In the genomic region with DNA sequence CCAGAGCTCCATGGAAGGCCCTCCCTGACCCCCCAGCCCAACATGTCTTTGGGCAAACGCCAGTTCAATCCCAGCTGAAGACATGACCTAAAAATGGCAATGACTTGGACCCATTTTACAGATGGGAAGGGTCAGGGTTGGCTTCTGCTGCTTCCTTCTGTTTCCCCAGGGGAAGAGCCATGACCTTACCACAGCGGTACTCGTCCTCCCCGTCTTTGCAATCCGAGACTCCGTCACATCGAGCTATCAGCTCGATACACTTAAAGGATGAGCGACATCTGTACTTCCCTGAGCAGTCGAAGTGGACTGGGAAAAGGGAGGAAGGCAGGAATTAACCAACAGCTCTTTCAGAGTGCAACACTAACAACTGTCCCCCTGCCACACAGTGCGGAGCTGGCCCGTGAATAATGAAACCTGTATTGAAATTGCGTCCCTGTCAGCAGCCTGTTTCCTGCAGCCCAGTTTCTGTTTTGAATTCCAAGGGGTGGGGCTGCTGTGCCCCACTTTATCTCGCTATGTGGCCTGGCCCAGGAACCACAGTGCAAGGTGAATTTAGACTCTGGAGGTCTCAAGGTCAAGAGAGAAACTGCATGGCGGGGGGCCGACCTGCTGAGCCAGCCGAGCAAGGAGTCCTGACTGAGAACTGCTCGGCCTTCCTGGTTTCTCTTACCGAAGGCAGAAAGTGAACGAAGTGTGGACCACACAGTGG, we compare ENCODE assay signal across 13 cellular contexts. TPM values are rescaled to one million over a fixed set of nuclear protein-coding genes. Genes with fewer than 3 reads are reported as not detected.
DNase-seq lines count a peak whose midpoint lies in the region; ATAC-seq and TF ChIP-seq lines count a peak whose summit lies in the region.
"Had no signal": no experiment of that assay in that cellular context is flagged by ENCODE, and none has a peak within 500 bp of the region (broad histone marks: within the 10 kb centered on the region; RNA-seq: fewer than 3 reads in every experiment).

No MANE protein-coding gene starts in this region.

- ATAC-seq in DND-41 (ENCODE audit: insufficient read depth, low read depth) (peak; percentile 42; the same call in 2 of the 3 replicates), HG02938 (IDR thresholded peaks at IDR 0.05; ENCODE audit: unreplicated experiment) (no peak), GM18861 (IDR thresholded peaks at IDR 0.05; ENCODE audit: unreplicated experiment) (no peak)
- ATAC-seq in CD4-positive, alpha-beta T cell (ENCODE audit: poor library complexity) = no peak
- ATAC-seq: stimulated activated naive CD8-positive, alpha-beta T cell treated with anti-CD3 and anti-CD28 coated beads, Interleukin-15, Interleukin-2, amounts not matched to agents 100 U/mL and 50 U/mL, for 24 hours had no signal

- H3K9me3 ChIP-seq in DND-41 (ENCODE audit: insufficient read depth, low read length, severe bottlenecking) (no peaks in the 10 kb centered on the region), HUES48 (ENCODE audit: control insufficient read depth, insufficient read depth, low read length) (no peaks in the 10 kb centered on the region), colonic mucosa (no peaks in the 10 kb centered on the region), neural progenitor cell (ENCODE audit: low read depth) (no peaks in the 10 kb centered on the region)
- no peaks in the 10 kb centered on the region for H3K9me3 ChIP-seq in CD4-positive, alpha-beta T cell (ENCODE audit: control insufficient read depth, low read length)
- H3K9me3 ChIP-seq: HAP-1 had no signal

- POLR2A ChIA-PET in CD4-positive, alpha-beta T cell (lab: Charles Lee) = interaction anchor here (0.8 to 0.9 kb wide), 2 partner anchors 15 to 36 kb away, joined by 3 read pairs; a partner anchor contains a TSS

- H4K20me1 ChIP-seq in DND-41 (ENCODE audit: insufficient read depth, low read length) (no peaks in the 10 kb centered on the region), neural progenitor cell (ENCODE audit: low read depth) (no peaks in the 10 kb centered on the region)

- H3K79me2 ChIP-seq in DND-41 (ENCODE audit: insufficient read depth, low read length) = no peaks in the 10 kb centered on the region
- no peaks in the 10 kb centered on the region for H3K79me2 ChIP-seq in neural progenitor cell (ENCODE audit: low read depth)

- CTCF ChIA-PET in CD4-positive, alpha-beta T cell (lab: Charles Lee) = interaction anchor here (1.1 kb wide), 1 partner anchor 13 kb away, joined by 3 read pairs; no protein-coding TSS in a partner anchor

- H3K4me3 ChIP-seq in DND-41 (ENCODE audit: low read depth in 1 of 2, low read length in 2 of 2) (no peak overlapping the region), HUES48 (ENCODE audit: low read depth, low read length) (no peak overlapping the region), colonic mucosa (no peak overlapping the region), neural progenitor cell (peak overlapping the region; percentile 19)
- H3K4me3 ChIP-seq: HAP-1 had no signal

- H3K4me1 Mint-ChIP-seq in neural progenitor cell = peaks cover 28% of the 10 kb centered on the region
- peaks cover 80% of the 10 kb centered on the region for H3K4me1 Mint-ChIP-seq in CD4-positive, alpha-beta T cell (ENCODE audit: low read depth)

- intact Hi-C loops in colonic mucosa (cut with DNase I) = no loop called here
- intact Hi-C loops in CD4-positive, alpha-beta T cell (cut with DNase I, micrococcal nuclease) = loop anchor here in 1 of 2 experiments (2.0 kb wide), 1 partner anchor 26 kb away; no protein-coding TSS in a partner anchor

- DNase-seq in DND-41 = no peak
- no peak for DNase-seq in colonic mucosa
- no peak for DNase-seq in neural progenitor cell (ENCODE audit: low spot score)
- DNase-seq in CD4-positive, alpha-beta T cell = no peak
- DNase-seq: activated naive CD4-positive, alpha-beta T cell treated with anti-CD3 and anti-CD28 coated beads, Interleukin-2, amount 10 ng/mL, durations not matched to agents 7 days and 5 days; NCI-H1417 treated with DMSO at 0.1 percent for 48 hours; OCI-M1; stimulated activated naive CD8-positive, alpha-beta T cell treated with anti-CD3 and anti-CD28 coated beads, Interleukin-15, Interleukin-2, amounts not matched to agents 100 U/mL and 50 U/mL, for 24 hours had no signal

- H3K9ac ChIP-seq in DND-41 (ENCODE audit: low read depth, low read length) (no peak overlapping the region), HUES48 (ENCODE audit: low read depth, low read length) (peak overlapping the region; percentile 37), colonic mucosa (ENCODE audit: low read depth in 2 of 2, low read length in 2 of 2) (peak overlapping the region in 1 of 2 donors; percentile 22), neural progenitor cell (no peak overlapping the region)

- H2AFZ ChIP-seq in DND-41 (ENCODE audit: low read depth, low read length) (no peak overlapping the region), neural progenitor cell (replicated peaks) (no peak overlapping the region)

- H3K27ac ChIP-seq in DND-41 (ENCODE audit: low read length) = no peak overlapping the region
- peak overlapping the region; percentile 21 for H3K27ac ChIP-seq in HUES48 (ENCODE audit: low read depth, low read length)
- peak overlapping the region; percentile 29 for H3K27ac ChIP-seq in colonic mucosa
- H3K27ac ChIP-seq in neural progenitor cell = no peak overlapping the region
- no peak overlapping the region for H3K27ac ChIP-seq in CD4-positive, alpha-beta T cell (ENCODE audit: low read depth, low read length)

- H3K36me3 Mint-ChIP-seq in neural progenitor cell = no peaks in the 10 kb centered on the region
- no peaks in the 10 kb centered on the region for H3K36me3 Mint-ChIP-seq in CD4-positive, alpha-beta T cell (ENCODE audit: low read depth)

- H3K27me3 Mint-ChIP-seq in neural progenitor cell (ENCODE audit: insufficient read depth, low read depth) = peaks cover 11% of the 10 kb centered on the region
- no peaks in the 10 kb centered on the region for H3K27me3 Mint-ChIP-seq in CD4-positive, alpha-beta T cell
- H3K27me3 Mint-ChIP-seq: activated naive CD4-positive, alpha-beta T cell treated with anti-CD3 and anti-CD28 coated beads, Interleukin-2, amount 10 ng/mL, durations not matched to agents 7 days and 5 days had no signal

- peaks cover 8% of the 10 kb centered on the region for H3F3A ChIP-seq in neural progenitor cell (ENCODE audit: low read depth)

- TF ChIP-seq CTCF in DND-41 (IDR thresholded peaks at IDR 0.05; ENCODE audit: borderline replicate concordance, extremely low read depth, low read length, poor library complexity, severe bottlenecking) (no peak), colonic mucosa (IDR thresholded peaks at IDR 0.05) (no peak), neural progenitor cell (IDR thresholded peaks at IDR 0.05) (no peak)
- TF ChIP-seq CTCF in CD4-positive, alpha-beta T cell (IDR thresholded peaks at IDR 0.05) = no peak

- peak overlapping the region; percentile 6 for H3K27ac Mint-ChIP-seq in neural progenitor cell
- H3K27ac Mint-ChIP-seq in CD4-positive, alpha-beta T cell = no peak overlapping the region
- H3K27ac Mint-ChIP-seq: activated naive CD4-positive, alpha-beta T cell treated with anti-CD3 and anti-CD28 coated beads, Interleukin-2, amount 10 ng/mL, durations not matched to agents 7 days and 5 days; dendritic cell treated with granulocyte-macrophage colony-stimulating factor and Interleukin-4, amounts not matched to agents 40 ng/mL and 50 ng/mL, for 4 days had no signal

- H3K4me1 ChIP-seq in DND-41 (ENCODE audit: insufficient read depth, low read length) (peaks cover 11% of the 10 kb centered on the region), HUES48 (ENCODE audit: control insufficient read depth, insufficient read depth, low read length) (peaks cover 16% of the 10 kb centered on the region), colonic mucosa (no peaks in the 10 kb centered on the region), neural progenitor cell (peaks cover 11% of the 10 kb centered on the region)
- H3K4me1 ChIP-seq: HAP-1 had no signal

- no peak overlapping the region for H3K4me3 Mint-ChIP-seq in neural progenitor cell
- no peak overlapping the region for H3K4me3 Mint-ChIP-seq in CD4-positive, alpha-beta T cell
- H3K4me3 Mint-ChIP-seq: activated naive CD4-positive, alpha-beta T cell treated with anti-CD3 and anti-CD28 coated beads, Interleukin-2, amount 10 ng/mL, durations not matched to agents 7 days and 5 days; dendritic cell treated with granulocyte-macrophage colony-stimulating factor and Interleukin-4, amounts not matched to agents 40 ng/mL and 50 ng/mL, for 4 days had no signal

- H3K4me2 ChIP-seq in DND-41 (ENCODE audit: insufficient read depth, low read length) (no peak overlapping the region), neural progenitor cell (peak overlapping the region; percentile 63)

- H3K9me3 Mint-ChIP-seq in neural progenitor cell = peaks cover 2% of the 10 kb centered on the region
- peaks cover 3% of the 10 kb centered on the region for H3K9me3 Mint-ChIP-seq in CD4-positive, alpha-beta T cell

- H3K36me3 ChIP-seq in DND-41 (ENCODE audit: insufficient read depth, low read length) = no peaks in the 10 kb centered on the region
- H3K36me3 ChIP-seq in HUES48 (ENCODE audit: control insufficient read depth, insufficient read depth, low read length) = no peaks in the 10 kb centered on the region
- no peaks in the 10 kb centered on the region for H3K36me3 ChIP-seq in colonic mucosa
- H3K36me3 ChIP-seq in neural progenitor cell = no peaks in the 10 kb centered on the region
- H3K36me3 ChIP-seq: HAP-1 had no signal

- H3K27me3 ChIP-seq in DND-41 (ENCODE audit: insufficient read depth, low read length, poor library complexity) (no peaks in the 10 kb centered on the region), HUES48 (ENCODE audit: control insufficient read depth, insufficient read depth, low read length) (no peaks in the 10 kb centered on the region), colonic mucosa (no peaks in the 10 kb centered on the region), neural progenitor cell (no peaks in the 10 kb centered on the region)
- no peaks in the 10 kb centered on the region for H3K27me3 ChIP-seq in CD4-positive, alpha-beta T cell (ENCODE audit: control insufficient read depth, insufficient read depth, low read length)

RNA-seq across cellular contexts. Expression of a gene that starts 7.0 kb away (rescaled TPM):
- total RNA-seq in colonic mucosa (1 to 10 TPM in 1 of 2 donors, under 1 TPM in 1; 0.82 to 1.2 TPM), neural progenitor cell (ENCODE audit: low replicate concordance) (not detected in 2 replicates)
- total RNA-seq in CD4-positive, alpha-beta T cell = 1 to 10 TPM; 1.5 TPM

RNA-seq across cellular contexts. Expression of a gene that starts 14.8 kb away (rescaled TPM):
- total RNA-seq in colonic mucosa = 1 to 10 TPM in 1 of 2 donors, under 1 TPM in 1; 0.93 to 1.5 TPM
- total RNA-seq in neural progenitor cell (ENCODE audit: low replicate concordance) = not detected in 2 replicates
- total RNA-seq in CD4-positive, alpha-beta T cell = 10 to 100 TPM; 59.7 to 60.8 TPM

RNA-seq across cellular contexts. Expression of a gene that starts 22.6 kb away (rescaled TPM):
- total RNA-seq in colonic mucosa (100 to 1,000 TPM; 233 to 916 TPM), neural progenitor cell (ENCODE audit: low replicate concordance) (not detected in 2 replicates)
- total RNA-seq in CD4-positive, alpha-beta T cell = not detected

RNA-seq across cellular contexts. Expression of a gene that starts 38.1 kb away (rescaled TPM):
- total RNA-seq in colonic mucosa (1 to 10 TPM; 2.3 to 2.5 TPM), neural progenitor cell (ENCODE audit: low replicate concordance) (not detected in 2 replicates)
- not detected for total RNA-seq in CD4-positive, alpha-beta T cell

Comparison
In these comparisons a context has a peak if more than half of its experiments do, and no peak if none do; other contexts are left out.
1. H3K27ac ChIP-seq: peak in HUES48 (single experiment) and colonic mucosa (single experiment); none in DND-41 (single experiment), neural progenitor cell (single experiment) and CD4-positive, alpha-beta T cell (single experiment).
2. RNA of a gene that starts 14.8 kb away (total RNA-seq): 59.7 to 60.8 TPM in CD4-positive, alpha-beta T cell; 0.93 to 1.5 TPM in colonic mucosa and not detected in neural progenitor cell; every median in the first group is over 10 times any median in the second.
3. RNA of a gene that starts 22.6 kb away (total RNA-seq): 233 to 916 TPM in colonic mucosa; not detected in neural progenitor cell and not detected in CD4-positive, alpha-beta T cell; every median in the first group is over 100 times any median in the second.